2 cellular contexts compared by ENCODE assay signal in the genomic region with DNA sequence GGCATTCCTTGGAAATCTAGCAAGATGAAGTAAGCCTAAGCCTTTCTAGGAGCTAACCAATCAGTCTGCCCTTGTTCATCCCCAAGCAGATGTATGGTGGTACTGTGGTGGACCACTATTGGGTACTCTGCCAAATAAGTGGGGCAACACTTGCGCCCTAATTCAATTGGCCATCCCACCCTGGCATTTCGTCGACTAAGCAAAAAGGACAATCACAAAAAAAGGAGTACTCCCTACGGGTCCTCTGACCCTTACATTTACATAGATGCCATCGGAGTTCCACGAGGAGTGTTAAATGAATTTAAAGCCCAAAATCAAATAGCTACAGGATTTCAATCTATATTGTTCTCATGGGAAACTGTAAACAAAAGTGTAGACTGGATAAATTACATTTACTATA.
A peak's percentile ranks its signal among the peaks of the same experiment; 100 is the strongest.
TF ChIP-seq lines count a peak whose summit lies in the region.

No MANE protein-coding gene starts in this region.

TF ChIP-seq in A549, 52 proteins besides CTCF, POLR2A, EP300 and RAD21:
- TF ChIP-seq MAFK (IDR thresholded peaks at IDR 0.05; ENCODE audit: partially characterized antibody) (peak; percentile 87), GATA3 (IDR thresholded peaks at IDR 0.05; ENCODE audit: borderline replicate concordance) (no peak)
TF ChIP-seq in A549: peak in this region for 1.

TF ChIP-seq in H1, 55 proteins besides CTCF, POLR2A, EP300 and RAD21:
- TF ChIP-seq MAFK (IDR thresholded peaks at IDR 0.05; ENCODE audit: low read depth, low read length) (peak; percentile 70), RFX5 (IDR thresholded peaks at IDR 0.05; ENCODE audit: borderline replicate concordance, low read depth, low read length) (no peak)
